In genomic region chr3:108091498-108092259, GRCh38 we compare ENCODE assay signal across 8 cellular contexts. TPM values are rescaled to one million over a fixed set of nuclear protein-coding genes. Genes with fewer than 3 reads are reported as not detected.
DNase-seq lines count a peak whose midpoint lies in the region; ATAC-seq, FAIRE-seq and TF ChIP-seq lines count a peak whose summit lies in the region.

No MANE protein-coding gene starts in this region.

- no peak for TF ChIP-seq RAD21 in H1 (IDR thresholded peaks at IDR 0.05 in 1 of 2, conservative IDR thresholded peaks at IDR 0.05 in 1 of 2; ENCODE audit: low read depth in 2 of 2, low read length in 2 of 2)

- H3K4me3 Mint-ChIP-seq in activated CD4-positive, alpha-beta memory T cell treated with anti-CD3 and anti-CD28 coated beads for 36 hours = peak overlapping the region; percentile 93
- H3K4me3 Mint-ChIP-seq in naive thymus-derived CD4-positive, alpha-beta T cell = peak overlapping the region in 8 of 10 donors; percentile 85 to 99 (median 93)

- H3K27me3 Mint-ChIP-seq in activated CD4-positive, alpha-beta memory T cell treated with anti-CD3 and anti-CD28 coated beads for 36 hours = no peaks in the 10 kb centered on the region
- H3K27me3 Mint-ChIP-seq in naive thymus-derived CD4-positive, alpha-beta T cell = peaks cover 0 to 10% (median 0%) of the 10 kb centered on the region in 5 donors

- peaks cover 34% of the 10 kb centered on the region for H3K4me1 Mint-ChIP-seq in activated CD4-positive, alpha-beta memory T cell treated with anti-CD3 and anti-CD28 coated beads for 36 hours (ENCODE audit: low read depth)
- peaks cover 36 to 64% (median 49%) of the 10 kb centered on the region in 7 donors for H3K4me1 Mint-ChIP-seq in naive thymus-derived CD4-positive, alpha-beta T cell

- H3K4ac ChIP-seq in H1 (replicated peaks; ENCODE audit: insufficient read length, low read depth, low read length) = no peak overlapping the region

- H3K79me1 ChIP-seq in H1 (ENCODE audit: low read depth, low read length) = no peaks in the 10 kb centered on the region

- TF ChIP-seq EP300 in H1 (IDR thresholded peaks at IDR 0.05; ENCODE audit: borderline replicate concordance in 1 of 2, low read depth in 2 of 2, low read length in 2 of 2) = no peak

- 29% methylated on average over 42 of the region's 42 CpGs; no CpG with 5 or more reads in 1 of the 2 experiments for WGBS in H1 (ENCODE audit: extremely low coverage in 1 of 2, insufficient coverage in 1 of 2, insufficient read length in 1 of 2, insufficient replicate concordance in 2 of 2, low coverage in 1 of 2, low lambda C conversion rate in 2 of 2, missing lambda C conversion rate in 1 of 2), 2 experiments

- TF ChIP-seq POLR2A in H1 (IDR thresholded peaks at IDR 0.05; ENCODE audit: control extremely low read depth in 1 of 2, low read depth in 2 of 2, low read length in 2 of 2) = no peak

- H3K23ac ChIP-seq in H1 (ENCODE audit: insufficient read length) = no peak overlapping the region

- DNase-seq in COLO668 (lab: John Stamatoyannopoulos, UW; ENCODE audit: unreplicated experiment) (peak; percentile 5), H1 (ENCODE audit: low read depth in 1 of 2, low spot score in 2 of 2) (peak in 1 of 2 experiments; percentile 67), DMS79 (lab: John Stamatoyannopoulos, UW) (no peak), NOMO-1 treated with dmso at 0.1 percent for 144 hours (lab: John Stamatoyannopoulos, UW; ENCODE audit: unreplicated experiment) (no peak)
- peak; percentile 43 for DNase-seq in activated CD4-positive, alpha-beta memory T cell treated with anti-CD3 and anti-CD28 coated beads for 36 hours
- peak in 8 of 9 donors; percentile 21 to 76 (median 66) for DNase-seq in naive thymus-derived CD4-positive, alpha-beta T cell

- peak overlapping the region; percentile 66 for H4K8ac ChIP-seq in H1 (ENCODE audit: extremely low read depth, insufficient read depth, low read length)

- no peak overlapping the region for H2BK15ac ChIP-seq in H1 (ENCODE audit: low read length)

- CTCF ChIA-PET in activated CD4-positive, alpha-beta memory T cell treated with anti-CD3 and anti-CD28 coated beads for 36 hours (lab: Charles Lee) = no interaction called here
- CTCF ChIA-PET in H1 (lab: Charles Lee; ENCODE audit: partially characterized antibody) = interaction anchor here (1.2 to 1.7 kb wide), 3 partner anchors 14 to 266 kb away, joined by 4 to 6 read pairs (median 4); no protein-coding TSS in a partner anchor
- CTCF ChIA-PET in naive thymus-derived CD4-positive, alpha-beta T cell (lab: Charles Lee) = interaction anchor here (1.5 to 3.6 kb wide), 5 partner anchors 14 to 132 kb away, joined by 4 to 13 read pairs (median 6); no protein-coding TSS in a partner anchor

- H4K20me1 ChIP-seq in H1 (replicated peaks in 1 of 2; ENCODE audit: control insufficient read depth in 1 of 2, insufficient read depth in 2 of 2, low read length in 2 of 2) = peaks cover 0 to 1% of the 10 kb centered on the region in 2 experiments

- H3K36me3 Mint-ChIP-seq in activated CD4-positive, alpha-beta memory T cell treated with anti-CD3 and anti-CD28 coated beads for 36 hours = peaks cover 9% of the 10 kb centered on the region
- peaks cover 0 to 15% (median 4%) of the 10 kb centered on the region in 5 donors for H3K36me3 Mint-ChIP-seq in naive thymus-derived CD4-positive, alpha-beta T cell

- H3K4me2 ChIP-seq in H1 (ENCODE audit: insufficient read depth in 1 of 2, low read depth in 2 of 2, low read length in 2 of 2) = peak overlapping the region; percentile 69 to 82

- no peak for FAIRE-seq in H1 (lab: Jason Lieb, UNC)

- no peak overlapping the region for H2BK120ac ChIP-seq in H1 (replicated peaks; ENCODE audit: low read depth, low read length)

- H3K18ac ChIP-seq in H1 (ENCODE audit: extremely low read depth, low read length) = no peak overlapping the region

- H3K79me2 ChIP-seq in H1 (ENCODE audit: control insufficient read depth in 1 of 2, insufficient read depth in 2 of 2, low read length in 2 of 2) = peaks cover 0 to 4% of the 10 kb centered on the region in 2 experiments; a peak in 1 of 4 replicates

- H3K36me3 ChIP-seq in H1 (ENCODE audit: control insufficient read depth in 2 of 4, insufficient read depth in 4 of 4, low read length in 3 of 4) = no peaks in the 10 kb centered on the region
- peaks cover 0 to 5% (median 0%) of the 10 kb centered on the region in 3 experiments for H3K36me3 ChIP-seq in naive thymus-derived CD4-positive, alpha-beta T cell (ENCODE audit: control insufficient read depth in 2 of 3, insufficient read depth in 3 of 3, low read length in 3 of 3)

- peaks cover 2% of the 10 kb centered on the region for H3K9me3 Mint-ChIP-seq in activated CD4-positive, alpha-beta memory T cell treated with anti-CD3 and anti-CD28 coated beads for 36 hours
- peaks cover 0 to 5% (median 1%) of the 10 kb centered on the region in 11 donors for H3K9me3 Mint-ChIP-seq in naive thymus-derived CD4-positive, alpha-beta T cell

- H4K91ac ChIP-seq in H1 (replicated peaks; ENCODE audit: insufficient read length, low read length) = no peak overlapping the region

- no peak overlapping the region for H2BK20ac ChIP-seq in H1 (ENCODE audit: low read length)

- peak overlapping the region; percentile 90 for H3K27ac Mint-ChIP-seq in activated CD4-positive, alpha-beta memory T cell treated with anti-CD3 and anti-CD28 coated beads for 36 hours
- H3K27ac Mint-ChIP-seq in naive thymus-derived CD4-positive, alpha-beta T cell = peak overlapping the region; percentile 94 to 100 (median 98)

- peaks cover 10 to 19% (median 15%) of the 10 kb centered on the region in 4 experiments for H3K27me3 ChIP-seq in H1 (replicated peaks in 1 of 4; ENCODE audit: control insufficient read depth in 3 of 4, extremely low read depth in 1 of 4, insufficient read depth in 3 of 4, low read length in 3 of 4)
- no peaks in the 10 kb centered on the region for H3K27me3 ChIP-seq in naive thymus-derived CD4-positive, alpha-beta T cell (ENCODE audit: control insufficient read depth in 2 of 2, insufficient read depth in 2 of 2, low read length in 2 of 2)

- peak in 2 of 3 experiments; percentile 4 to 5; a peak in 2 of 4 replicates for TF ChIP-seq CTCF in H1 (IDR thresholded peaks at IDR 0.05; ENCODE audit: control extremely low read depth in 1 of 3, insufficient read depth in 1 of 3, low read depth in 1 of 3, low read length in 3 of 3)

- H3K56ac ChIP-seq in H1 (replicated peaks; ENCODE audit: insufficient read length, low read depth, low read length) = no peak overlapping the region

- peaks cover 0 to 4% of the 10 kb centered on the region in 2 experiments; a peak in 1 of 4 replicates for H3K9me3 ChIP-seq in H1 (ENCODE audit: insufficient read depth in 2 of 2, low read depth in 1 of 2, low read length in 1 of 2)
- H3K9me3 ChIP-seq in naive thymus-derived CD4-positive, alpha-beta T cell (ENCODE audit: control insufficient read depth in 2 of 3, low read length in 3 of 3) = no peaks in the 10 kb centered on the region

- no peak overlapping the region for H4K5ac ChIP-seq in H1 (ENCODE audit: insufficient read length, low read depth, low read length)

- intact Hi-C loops in activated CD4-positive, alpha-beta memory T cell treated with anti-CD3 and anti-CD28 coated beads for 36 hours (cut with micrococcal nuclease) = loop anchor here (1.0 to 5.0 kb wide), 3 partner anchors 10 to 731 kb away; partner anchors contain the start of genes BBX and TRAT1
- intact Hi-C loops in naive thymus-derived CD4-positive, alpha-beta T cell (cut with micrococcal nuclease) = loop anchor here (1.0 to 5.0 kb wide), 7 partner anchors 9 to 731 kb away; partner anchors contain the start of genes BBX (in 2 of the 2), CIP2A (in 1 of the 2), DZIP3 (in 1 of the 2) and IFT57 (in 1 of the 2)

- peaks cover 10% of the 10 kb centered on the region; the same call in 1 of the 2 replicates for H3K23me2 ChIP-seq in H1 (ENCODE audit: low read depth, low read length)

- H3K4me3 ChIP-seq in H1 (ENCODE audit: extremely low read depth in 1 of 4, insufficient read depth in 2 of 4, low read depth in 3 of 4, low read length in 4 of 4) = peak overlapping the region; percentile 66 to 99 (median 86)
- peak overlapping the region; percentile 49 for H3K4me3 ChIP-seq in naive thymus-derived CD4-positive, alpha-beta T cell (ENCODE audit: low read length)

- POLR2A ChIA-PET in activated CD4-positive, alpha-beta memory T cell treated with anti-CD3 and anti-CD28 coated beads for 36 hours (lab: Charles Lee) = interaction anchor here (0.8 to 12.0 kb wide), 5 partner anchors 9 to 39 kb away, joined by 3 to 147 read pairs (median 4); no protein-coding TSS in a partner anchor
- POLR2A ChIA-PET in H1 (lab: Charles Lee; ENCODE audit: partially characterized antibody) = no interaction called here
- POLR2A ChIA-PET in naive thymus-derived CD4-positive, alpha-beta T cell (lab: Charles Lee) = interaction anchor here (1.1 to 14.6 kb wide), 8 partner anchors 8 to 131 kb away, joined by 3 to 393 read pairs (median 6); partner anchors contain the start of gene IFT57

- ATAC-seq in HG03280 (IDR thresholded peaks at IDR 0.05; ENCODE audit: unreplicated experiment) (peak; percentile 12), HG02938 (IDR thresholded peaks at IDR 0.05; ENCODE audit: unreplicated experiment) (no peak)
- ATAC-seq in naive thymus-derived CD4-positive, alpha-beta T cell = peak; percentile 12

- H3K14ac ChIP-seq in H1 (ENCODE audit: insufficient read length) = no peak overlapping the region

- H3K9ac ChIP-seq in H1 (replicated peaks in 1 of 4; ENCODE audit: extremely low read depth in 1 of 4, low read depth in 3 of 4, low read length in 3 of 4) = 0 out of 7 replicates have a peak overlapping the region, but pooled peaks of 1 of the 4 experiments have one; percentile 50

- H3K27ac ChIP-seq in H1 (ENCODE audit: low read depth, low read length) = no peak overlapping the region
- peak overlapping the region; percentile 100 for H3K27ac ChIP-seq in naive thymus-derived CD4-positive, alpha-beta T cell (ENCODE audit: low read depth, low read length)

- no peak overlapping the region for H2AK5ac ChIP-seq in H1 (ENCODE audit: low read depth, low read length)

- H2AFZ ChIP-seq in H1 (ENCODE audit: low read length) = peak overlapping the region; percentile 68; the same call in 1 of the 2 replicates

- no peak overlapping the region for H2BK12ac ChIP-seq in H1 (ENCODE audit: low read depth, low read length)

- peaks cover 0 to 3% (median 1%) of the 10 kb centered on the region in 4 experiments; a peak in 3 of 7 replicates for H3K4me1 ChIP-seq in H1 (replicated peaks in 1 of 4; ENCODE audit: control insufficient read depth in 3 of 4, insufficient read depth in 4 of 4, low read length in 3 of 4)
- peaks cover 35 to 46% of the 10 kb centered on the region in 2 donors for H3K4me1 ChIP-seq in naive thymus-derived CD4-positive, alpha-beta T cell (ENCODE audit: control insufficient read depth in 2 of 2, insufficient read depth in 2 of 2, low read length in 2 of 2)

- no peak overlapping the region for H2BK5ac ChIP-seq in H1 (ENCODE audit: low read depth, low read length)

RNA-seq across cellular contexts. Expression of gene CD47, which starts 0.8 kb away (rescaled TPM):
- total RNA-seq in activated CD4-positive, alpha-beta memory T cell treated with anti-CD3 and anti-CD28 coated beads for 36 hours = 100 to 1,000 TPM; 122 to 124 TPM
- 19.3 and 21.3 TPM in 2 replicates for total RNA-seq in H1 (2021; fragmentation: NEBNext Ultra II Directional; extraction: Animal tissue kit (Norgen Biotek cat#: 25700))
- 9.0 and 14.4 TPM in 2 replicates for polyA plus RNA-seq in H1 (2011; rRNA removed)
- 16.2 TPM for polyA plus RNA-seq in H1 (2011; cell fraction: cytosol; rRNA removed)
- polyA plus RNA-seq in H1 (2011; cell fraction: nucleus; rRNA removed) = 5.3 TPM
- 7.7 to 16.6 TPM (median 13.5 TPM) in 4 replicates for polyA plus RNA-seq in H1 (2012, experiment 1 of 2)
- polyA plus RNA-seq in H1 (2012, experiment 2 of 2) = 7.2 TPM
- 17.6 TPM for polyA plus RNA-seq in H1 (2013, experiment 1 of 2)
- polyA plus RNA-seq in H1 (2013, experiment 2 of 2) = 18.2 TPM
- polyA minus RNA-seq in H1 (2011; rRNA and poly(A)+ RNA removed) = 12.7 TPM in 2 replicates
- 5.8 TPM for polyA minus RNA-seq in H1 (2011; cell fraction: cytosol; rRNA and poly(A)+ RNA removed)
- polyA minus RNA-seq in H1 (2011; cell fraction: nucleus; rRNA and poly(A)+ RNA removed) = 15.0 TPM
- 100 to 1,000 TPM; 130 to 232 (median 136) TPM for total RNA-seq in naive thymus-derived CD4-positive, alpha-beta T cell
- polyA plus RNA-seq in naive thymus-derived CD4-positive, alpha-beta T cell = 100 to 1,000 TPM; 171 to 186 TPM

Comparison
In these comparisons a context has a peak if more than half of its experiments do, and no peak if none do; other contexts are left out.
1. DNase-seq: peak in COLO668 (single experiment), activated CD4-positive, alpha-beta memory T cell treated with anti-CD3 and anti-CD28 coated beads for 36 hours (single experiment) and naive thymus-derived CD4-positive, alpha-beta T cell (8 of 9); none in DMS79 (single experiment) and NOMO-1 treated with dmso at 0.1 percent for 144 hours (single experiment).